17 cellular contexts compared by ENCODE assay signal in the genomic region with DNA sequence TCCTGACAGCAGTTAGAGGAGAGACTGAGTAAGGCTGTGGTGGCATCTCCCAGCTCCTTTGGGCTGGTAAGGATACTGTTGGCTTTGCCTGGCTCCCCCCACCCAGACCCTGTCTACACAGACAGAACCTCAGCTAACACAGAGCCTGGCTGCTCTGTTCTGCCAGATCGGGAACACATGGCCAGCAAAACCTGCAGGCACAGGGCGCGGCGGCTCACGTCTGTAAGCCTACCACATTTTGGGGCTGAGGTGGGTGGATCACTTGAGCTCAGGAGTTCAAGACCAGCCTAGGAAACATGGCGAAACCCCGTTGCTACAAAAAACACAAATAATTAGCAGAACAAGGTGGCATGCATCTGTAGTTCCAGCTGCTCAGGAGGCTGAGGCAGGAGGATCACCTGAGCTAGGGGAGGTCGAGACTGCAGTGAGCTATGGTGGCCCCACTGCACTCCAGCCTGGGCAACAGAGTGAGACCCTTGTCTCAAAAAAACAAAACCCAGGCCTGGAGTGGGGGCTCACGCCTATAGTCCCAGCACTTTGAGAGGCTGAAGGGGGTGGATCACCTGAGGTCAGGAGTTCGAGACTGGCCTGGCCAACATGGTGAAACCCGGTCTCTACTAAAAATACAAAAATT.
"Had no signal": no experiment of that assay in that cellular context is flagged by ENCODE, and none has a peak within 500 bp of the region (broad histone marks: within the 10 kb centered on the region; RNA-seq: fewer than 3 reads in every experiment).

No MANE protein-coding gene starts in this region.

- H3K27ac ChIP-seq: prostate gland had no signal

- H3K4me3 ChIP-seq: left lung, prostate gland, skin epidermis had no signal

- H3K27me3 ChIP-seq: left lung had no signal

- H3K9me3 ChIP-seq: left lung, prostate gland had no signal

- H3K4me3 Mint-ChIP-seq: activated naive CD8-positive, alpha-beta T cell treated with anti-CD3 and anti-CD28 coated beads, Interleukin-2, amount 50 U/mL, for 24 hours; activated T-helper 17 cell treated with anti-CD3 and anti-CD28 coated beads, Interleukin-2, amount 50 U/mL, for 72 hours; natural killer cell treated with Interleukin-12 subunit alpha and Interleukin-12 subunit beta and Interleukin-15 and Interleukin-18, amount 100 ng/mL, for 72 hours had no signal

- ATAC-seq: activated naive CD8-positive, alpha-beta T cell treated with anti-CD3 and anti-CD28 coated beads, Interleukin-2, amount 50 U/mL, for 24 hours; activated T-helper 17 cell treated with anti-CD3 and anti-CD28 coated beads, Interleukin-2, amount 50 U/mL, for 72 hours; right cardiac atrium; stimulated activated naive CD8-positive, alpha-beta T cell treated with anti-CD3 and anti-CD28 coated beads, Interleukin-15, Interleukin-2, amounts not matched to agents 100 U/mL and 50 U/mL, for 24 hours had no signal

- H3K4me1 ChIP-seq: prostate gland had no signal

- FAIRE-seq: bronchial epithelial cell, endometrium, keratinocyte had no signal

- H3K36me3 Mint-ChIP-seq: natural killer cell treated with Interleukin-12 subunit alpha and Interleukin-12 subunit beta and Interleukin-15 and Interleukin-18, amount 100 ng/mL, for 72 hours had no signal

- H3K9me3 Mint-ChIP-seq: activated naive CD8-positive, alpha-beta T cell treated with anti-CD3 and anti-CD28 coated beads, Interleukin-2, amount 50 U/mL, for 24 hours; activated T-helper 17 cell treated with anti-CD3 and anti-CD28 coated beads, Interleukin-2, amount 50 U/mL, for 72 hours; natural killer cell treated with Interleukin-12 subunit alpha and Interleukin-12 subunit beta and Interleukin-15 and Interleukin-18, amount 100 ng/mL, for 72 hours had no signal

- DNase-seq: activated CD4-positive, alpha-beta T cell treated with anti-CD3 and anti-CD28 coated beads, Interleukin-2, amount 50 U/mL, for 48 hours; activated CD4-positive, CD25-positive, alpha-beta regulatory T cell treated with anti-CD3 and anti-CD28 coated beads, Interleukin-2, amount 50 U/mL, for 72 hours; activated naive CD4-positive, alpha-beta T cell treated with Interleukin-2 at 50 U/mL for 16 hours; activated naive CD8-positive, alpha-beta T cell treated with anti-CD3 and anti-CD28 coated beads, Interleukin-2, amount 50 U/mL, for 24 hours; aorta; hippocampal formation; stimulated activated CD4-positive, alpha-beta T cell treated with anti-CD3 and anti-CD28 coated beads, Interleukin-4, amount 100 ng/mL, for 24 hours; stimulated activated naive CD8-positive, alpha-beta T cell treated with anti-CD3 and anti-CD28 coated beads, Interleukin-15, Interleukin-2, amounts not matched to agents 100 U/mL and 50 U/mL, for 24 hours had no signal

- H3K27ac Mint-ChIP-seq: activated naive CD8-positive, alpha-beta T cell treated with anti-CD3 and anti-CD28 coated beads, Interleukin-2, amount 50 U/mL, for 24 hours; activated T-helper 17 cell treated with anti-CD3 and anti-CD28 coated beads, Interleukin-2, amount 50 U/mL, for 72 hours; natural killer cell treated with Interleukin-12 subunit alpha and Interleukin-12 subunit beta and Interleukin-15 and Interleukin-18, amount 100 ng/mL, for 72 hours had no signal

- H3K27me3 Mint-ChIP-seq: activated naive CD8-positive, alpha-beta T cell treated with anti-CD3 and anti-CD28 coated beads, Interleukin-2, amount 50 U/mL, for 24 hours; activated T-helper 17 cell treated with anti-CD3 and anti-CD28 coated beads, Interleukin-2, amount 50 U/mL, for 72 hours had no signal

- H3K36me3 ChIP-seq: prostate gland had no signal
